In the genomic region with DNA sequence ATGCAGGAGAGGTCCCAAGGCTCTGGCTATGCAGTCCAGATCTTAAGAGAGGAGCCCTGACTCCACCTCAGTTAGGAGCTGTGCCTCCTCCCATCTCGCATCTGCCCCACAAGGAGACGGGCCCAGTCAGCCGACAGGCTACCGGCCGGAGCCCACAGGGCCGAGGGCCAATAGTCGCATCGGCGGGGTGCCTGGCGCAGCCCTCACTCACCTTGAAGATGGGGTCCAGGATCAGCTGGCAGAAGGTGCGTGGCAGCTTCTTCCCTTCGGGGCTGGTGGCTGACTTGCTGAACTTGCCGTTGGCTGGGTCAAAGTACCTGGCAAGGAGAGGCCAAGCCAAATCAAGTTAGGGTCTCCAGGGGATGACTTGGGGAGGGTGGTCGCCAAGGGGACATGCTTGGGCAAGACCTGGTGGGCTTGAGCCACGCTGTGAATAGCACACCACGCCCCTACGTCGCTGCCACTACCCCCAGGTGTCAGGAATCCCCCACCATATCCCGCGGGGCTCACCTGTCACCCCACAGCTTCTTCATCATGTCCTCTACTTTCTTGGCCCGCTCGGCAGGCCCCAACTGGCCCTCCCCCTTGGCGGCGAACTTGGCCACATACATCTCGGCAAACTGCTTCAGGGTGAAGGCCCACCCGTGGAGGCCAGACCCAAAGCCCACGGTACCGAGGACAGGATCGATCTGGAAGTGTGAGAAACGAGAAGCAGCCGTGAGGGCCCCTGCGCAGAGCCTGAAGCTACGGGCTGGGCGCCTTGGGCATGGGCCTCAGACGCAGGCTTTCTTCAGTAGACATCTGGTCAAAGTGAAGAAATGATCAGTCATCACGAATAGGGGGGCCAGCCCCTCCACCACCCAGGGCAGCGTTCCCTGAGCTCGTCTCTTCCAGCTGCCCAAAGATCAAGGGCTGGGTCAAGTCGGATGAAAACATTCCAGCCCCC, we compare ENCODE assay signal across 9 cellular contexts. TPM values are rescaled to one million over a fixed set of nuclear protein-coding genes. Genes with fewer than 3 reads are reported as not detected.
DNase-seq lines count a peak whose midpoint lies in the region; ATAC-seq and TF ChIP-seq lines count a peak whose summit lies in the region.
"Had no signal": no experiment of that assay in that cellular context is flagged by ENCODE, and none has a peak within 500 bp of the region (broad histone marks: within the 10 kb centered on the region; RNA-seq: fewer than 3 reads in every experiment).

No MANE protein-coding gene starts in this region.

- H3K4me3 ChIP-seq in A673 (ENCODE audit: low read depth, low read length, poor library complexity, severe bottlenecking), result peak overlapping the region; percentile 98
- H3K4me3 ChIP-seq in H7 (ENCODE audit: insufficient read depth, low read depth, low read length), result no peak overlapping the region
- no peak overlapping the region for H3K4me3 ChIP-seq in transverse colon

- WGBS in transverse colon (ENCODE audit: low coverage in 1 of 2), 2 donors, result 87 to 90% methylated on average over 2 to 39 of the region's 39 CpGs

- ATAC-seq in activated T-helper 17 cell treated with anti-CD3 and anti-CD28 coated beads, Interleukin-2, amount 50 U/mL, for 72 hours (replicated peaks), result no peak

- no peaks in the 10 kb centered on the region for H3K27me3 ChIP-seq in A673 (replicated peaks; ENCODE audit: insufficient read depth, low read depth, low read length, poor library complexity)
- no peaks in the 10 kb centered on the region for H3K27me3 ChIP-seq in H7 (ENCODE audit: control insufficient read depth, insufficient read depth, low read length)
- no peaks in the 10 kb centered on the region for H3K27me3 ChIP-seq in transverse colon

- H3K4me1 Mint-ChIP-seq in activated T-helper 17 cell treated with anti-CD3 and anti-CD28 coated beads, Interleukin-2, amount 50 U/mL, for 72 hours, result peaks cover 28% of the 10 kb centered on the region
- H3K4me1 Mint-ChIP-seq in mesothelial cell of epicardium, result peaks cover 35% of the 10 kb centered on the region

- H3K36me3 Mint-ChIP-seq in activated T-helper 17 cell treated with anti-CD3 and anti-CD28 coated beads, Interleukin-2, amount 50 U/mL, for 72 hours (ENCODE audit: low read depth), result peaks cover 86% of the 10 kb centered on the region
- peaks cover 37% of the 10 kb centered on the region for H3K36me3 Mint-ChIP-seq in mesothelial cell of epicardium

- H3K9me3 ChIP-seq in A673 (ENCODE audit: low read depth, low read length, poor library complexity, severe bottlenecking) (no peaks in the 10 kb centered on the region), transverse colon (no peaks in the 10 kb centered on the region)

- in situ Hi-C loops in transverse colon (cut with MboI; ENCODE audit: low pct_ligation_motif_present in 1 of 4, low pct_unique_long_range_greater_than_20kb in 1 of 4, low sequenced_read_pairs in 3 of 4), result loop anchor here in 2 of 4 donors (10.0 to 25.0 kb wide), 2 partner anchors 155 to 203 kb away; partner anchors contain the start of genes ANKRD24 (in 2 of the 2) and SIRT6 (in 2 of the 2)

- H3K4me3 Mint-ChIP-seq in activated T-helper 17 cell treated with anti-CD3 and anti-CD28 coated beads, Interleukin-2, amount 50 U/mL, for 72 hours, result peak overlapping the region; percentile 98
- H3K4me3 Mint-ChIP-seq in mesothelial cell of epicardium, result peak overlapping the region; percentile 99

- H3K9me3 Mint-ChIP-seq in activated T-helper 17 cell treated with anti-CD3 and anti-CD28 coated beads, Interleukin-2, amount 50 U/mL, for 72 hours, result no peaks in the 10 kb centered on the region
- no peaks in the 10 kb centered on the region for H3K9me3 Mint-ChIP-seq in mesothelial cell of epicardium

- TF ChIP-seq POLR2A in transverse colon (IDR thresholded peaks at IDR 0.05), result no peak

- peak overlapping the region; percentile 97 for H3K27ac Mint-ChIP-seq in activated T-helper 17 cell treated with anti-CD3 and anti-CD28 coated beads, Interleukin-2, amount 50 U/mL, for 72 hours
- peak overlapping the region; percentile 66 for H3K27ac Mint-ChIP-seq in mesothelial cell of epicardium

- POLR2A ChIA-PET in A673 (lab: Charles Lee; ENCODE audit: low non-redundant PET), result no interaction called here

- no peak for TF ChIP-seq EP300 in transverse colon (IDR thresholded peaks at IDR 0.05; ENCODE audit: low read depth)

- DNase-seq in A673 (ENCODE audit: low spot score) (no peak), H7 (peak; percentile 65), mesothelial cell of epicardium (ENCODE audit: low spot score in 2 of 2, unreplicated experiment in 2 of 2) (no peak), inferior parietal cortex (ENCODE audit: extremely low spot score) (no peak), NCI-H446 treated with DMSO at 0.1 percent for 48 hours (lab: John Stamatoyannopoulos, UW) (no peak), transverse colon (no peak), iPS-NIHi11 (ENCODE audit: low spot score) (no peak)

- CTCF ChIA-PET in A673 (lab: Charles Lee), result no interaction called here

- H3K36me3 ChIP-seq in A673 (ENCODE audit: insufficient read depth, low read length, poor library complexity, severe bottlenecking) (peaks cover 78% of the 10 kb centered on the region), H7 (replicated peaks; ENCODE audit: control insufficient read depth, insufficient read depth, low read length) (peaks cover 69% of the 10 kb centered on the region), transverse colon (peaks cover 0 to 70% (median 37%) of the 10 kb centered on the region in 4 donors)

- no peak for TF ChIP-seq CTCF in A673 (conservative IDR thresholded peaks at IDR 0.05; ENCODE audit: low read depth, low read length)
- TF ChIP-seq CTCF in mesothelial cell of epicardium (IDR thresholded peaks at IDR 0.05; ENCODE audit: unreplicated experiment), result no peak
- TF ChIP-seq CTCF in transverse colon (IDR thresholded peaks at IDR 0.05), result no peak

- H3K27ac ChIP-seq in A673 (ENCODE audit: low read depth, low read length, poor library complexity, severe bottlenecking) (peak overlapping the region; percentile 96), transverse colon (no peak overlapping the region)
- H3K27ac ChIP-seq: parathyroid adenoma had no signal

- BruUV-seq in A673 (replicated peaks; lab: Mats Ljungman, UMichigan), result no TSS peak

- intact Hi-C loops in A673 (cut with micrococcal nuclease; ENCODE audit: unreplicated experiment) (no loop called here), transverse colon (cut with DNase I; ENCODE audit: low total_unique reads) (no loop called here)

- no peaks in the 10 kb centered on the region for H3K27me3 Mint-ChIP-seq in activated T-helper 17 cell treated with anti-CD3 and anti-CD28 coated beads, Interleukin-2, amount 50 U/mL, for 72 hours
- peaks cover 2% of the 10 kb centered on the region for H3K27me3 Mint-ChIP-seq in mesothelial cell of epicardium (ENCODE audit: low read depth)

- H3K4me1 ChIP-seq in A673 (ENCODE audit: insufficient read depth, low read length, poor library complexity, severe bottlenecking) (peaks cover 36% of the 10 kb centered on the region), transverse colon (peaks cover 16 to 34% (median 29%) of the 10 kb centered on the region in 4 donors)

RNA-seq across cellular contexts. Expression of gene EEF2, which starts 3.3 kb away (rescaled TPM):
- total RNA-seq in A673 (2021) (2,701 and 2,706 TPM in 2 replicates), mesothelial cell of epicardium (2,808 to 2,923 TPM (median 2,892 TPM) in 3 replicates), transverse colon (1,000 to 10,000 TPM; 1,013 to 1,686 (median 1,532) TPM)
- 2,968 and 3,290 TPM in 2 replicates for total RNA-seq in H7 (2014; rRNA removed; shearing (Covaris generic))
- 1,000 to 10,000 TPM; 3,211 to 3,379 TPM for total RNA-seq in activated T-helper 17 cell treated with anti-CD3 and anti-CD28 coated beads, Interleukin-2, amount 50 U/mL, for 72 hours

RNA-seq across cellular contexts. Expression of gene DAPK3, which starts 11.1 kb away (rescaled TPM):
- total RNA-seq in A673 (2021) (58.3 and 65.9 TPM in 2 replicates), mesothelial cell of epicardium (127 to 135 TPM (median 131 TPM) in 3 replicates), transverse colon (10 to 100 TPM; 54.6 to 89.0 (median 82.3) TPM)
- 124 and 131 TPM in 2 replicates for total RNA-seq in H7 (2014; rRNA removed; shearing (Covaris generic))
- 10 to 100 TPM; 37.5 to 40.6 TPM for total RNA-seq in activated T-helper 17 cell treated with anti-CD3 and anti-CD28 coated beads, Interleukin-2, amount 50 U/mL, for 72 hours

RNA-seq across cellular contexts. Expression of gene PIAS4, which starts 25.5 kb away (rescaled TPM):
- total RNA-seq in A673 (2021) (48.1 and 59.1 TPM in 2 replicates), mesothelial cell of epicardium (47.9 to 50.1 TPM (median 48.0 TPM) in 3 replicates), transverse colon (100 to 1,000 TPM in 1 of 4 donors, 10 to 100 TPM in 3; 15.5 to 110 (median 23.0) TPM)
- 47.9 and 54.4 TPM in 2 replicates for total RNA-seq in H7 (2014; rRNA removed; shearing (Covaris generic))
- 10 to 100 TPM; 32.8 to 39.1 TPM for total RNA-seq in activated T-helper 17 cell treated with anti-CD3 and anti-CD28 coated beads, Interleukin-2, amount 50 U/mL, for 72 hours

RNA-seq across cellular contexts. Expression of gene NMRK2, which starts 49.1 kb away (rescaled TPM):
- total RNA-seq in A673 (2021), result not detected in 2 replicates
- 59.4 and 60.1 TPM in 2 replicates for total RNA-seq in H7 (2014; rRNA removed; shearing (Covaris generic))
- total RNA-seq in activated T-helper 17 cell treated with anti-CD3 and anti-CD28 coated beads, Interleukin-2, amount 50 U/mL, for 72 hours, result not detected
- not detected in 3 replicates for total RNA-seq in mesothelial cell of epicardium
- under 1 TPM in 1 of 4 donors, not detected in 3; 0.41 TPM for total RNA-seq in transverse colon
